Comparison of ENCODE assay signal across 10 cellular contexts in the genomic region with DNA sequence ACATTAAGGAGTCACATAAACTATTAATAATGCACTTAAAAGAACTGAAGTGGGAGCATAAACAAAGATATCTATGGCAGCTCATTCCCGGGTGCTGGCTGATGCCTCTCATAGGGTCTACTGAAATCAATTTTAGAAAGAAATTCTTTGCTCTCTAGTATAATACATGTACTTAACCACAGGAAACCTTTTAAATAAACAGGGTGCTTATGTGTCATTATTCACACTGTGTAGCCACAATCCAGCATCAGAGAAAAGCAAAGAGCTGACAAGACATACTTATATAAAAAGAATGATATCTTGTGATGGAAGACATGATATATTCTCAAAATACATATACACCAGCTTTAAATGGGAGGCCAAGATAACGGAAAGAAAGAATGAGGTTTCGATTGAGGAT.
"Had no signal": no experiment of that assay in that cellular context is flagged by ENCODE, and none has a peak within 500 bp of the region (broad histone marks: within the 10 kb centered on the region; RNA-seq: fewer than 3 reads in every experiment).

No MANE protein-coding gene starts in this region.

- H2AFZ ChIP-seq: neural progenitor cell had no signal

- H3K9me3 ChIP-seq: esophagus muscularis mucosa had no signal

- ATAC-seq: activated T-cell treated with anti-CD3 and anti-CD28 coated beads, Interleukin-2, amount 50 U/mL, for 4 hours; foreskin keratinocyte; left lung had no signal

- H3K27me3 ChIP-seq: esophagus muscularis mucosa, foreskin keratinocyte, left lung, neural progenitor cell had no signal

- H3K36me3 ChIP-seq: esophagus muscularis mucosa, left lung, neural progenitor cell had no signal

- H3K4me3 ChIP-seq: esophagus muscularis mucosa, left lung, neural progenitor cell, skin epidermis had no signal

- H3K27ac ChIP-seq: esophagus muscularis mucosa, foreskin keratinocyte, left lung, neural progenitor cell, skin epidermis had no signal

- H3K4me1 ChIP-seq: esophagus muscularis mucosa, foreskin keratinocyte, left lung, neural progenitor cell had no signal

- DNase-seq: activated CD4-positive, alpha-beta T cell treated with anti-CD3 and anti-CD28 coated beads for 1 hour; activated CD4-positive, alpha-beta T cell treated with anti-CD3 and anti-CD28 coated beads, Interleukin-2, amount 50 U/mL, for 48 hours; activated gamma-delta T cell treated with Interleukin-2 at 50 U/mL for 16 hours; activated naive CD8-positive, alpha-beta T cell treated with anti-CD3 and anti-CD28 coated beads for 36 hours; activated T-cell treated with anti-CD3 and anti-CD28 coated beads, Interleukin-2, amount 50 U/mL, for 4 hours; foreskin keratinocyte; left lung had no signal
